In the genomic region with DNA sequence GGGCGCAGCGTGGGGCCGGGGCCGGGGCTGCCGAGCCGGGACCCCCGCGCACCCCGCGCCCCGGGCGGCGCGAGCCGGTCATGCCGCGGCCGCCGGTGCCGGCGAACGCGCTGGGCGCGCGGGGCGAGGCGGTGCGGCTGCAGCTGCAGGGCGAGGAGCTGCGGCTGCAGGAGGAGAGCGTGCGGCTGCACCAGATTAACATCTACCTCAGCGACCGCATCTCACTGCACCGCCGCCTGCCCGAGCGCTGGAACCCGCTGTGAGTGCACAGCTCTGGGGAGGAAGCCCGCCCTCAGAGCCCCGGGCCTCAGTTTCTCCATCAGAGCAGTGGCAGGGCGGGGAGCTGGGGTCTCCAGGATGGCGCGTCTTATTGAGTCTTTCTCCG, we compare ENCODE assay signal across 8 cellular contexts. TPM values are rescaled to one million over a fixed set of nuclear protein-coding genes. Genes with fewer than 3 reads are reported as not detected.
A peak's percentile ranks its signal among the peaks of the same experiment; 100 is the strongest.
DNase-seq lines count a peak whose midpoint lies in the region; ATAC-seq, FAIRE-seq and TF ChIP-seq lines count a peak whose summit lies in the region.

No MANE protein-coding gene starts in this region.

- H3K4me1 Mint-ChIP-seq in natural killer cell treated with Interleukin-12 subunit alpha and Interleukin-12 subunit beta and Interleukin-15 and Interleukin-18, amount 100 ng/mL, for 72 hours (ENCODE audit: low read depth in 2 of 2), result peaks cover 26 to 28% of the 10 kb centered on the region in 2 donors

- H2BK12ac ChIP-seq in H1 (ENCODE audit: low read depth, low read length), result no peak overlapping the region

- no peak overlapping the region for H4K91ac ChIP-seq in H1 (replicated peaks; ENCODE audit: insufficient read length, low read length)

- 1% methylated on average over 27 of the region's 46 CpGs; no CpG with 5 or more reads in 1 of the 2 experiments for WGBS in H1 (ENCODE audit: extremely low coverage in 1 of 2, insufficient coverage in 1 of 2, insufficient read length in 1 of 2, insufficient replicate concordance in 2 of 2, low coverage in 1 of 2, low lambda C conversion rate in 2 of 2, missing lambda C conversion rate in 1 of 2), 2 experiments

- no peak overlapping the region for H3K27ac Mint-ChIP-seq in natural killer cell treated with Interleukin-12 subunit alpha and Interleukin-12 subunit beta and Interleukin-15 and Interleukin-18, amount 100 ng/mL, for 72 hours

- H3K27ac ChIP-seq in BLaER1 (peak overlapping the region; percentile 66), SJCRH30 (no peak overlapping the region), H1 (ENCODE audit: low read depth, low read length) (no peak overlapping the region)

- no peak overlapping the region for H3K4ac ChIP-seq in H1 (replicated peaks; ENCODE audit: insufficient read length, low read depth, low read length)

- POLR2A ChIA-PET in H1 (lab: Charles Lee; ENCODE audit: partially characterized antibody), result interaction anchor here (0.7 to 1.2 kb wide), 2 partner anchors 16 to 36 kb away, joined by 4 read pairs; no protein-coding TSS in a partner anchor

- DNase-seq in SJCRH30 (no peak), H1 (ENCODE audit: low read depth in 1 of 2, low spot score in 2 of 2) (no peak), NCI-H2107 (lab: John Stamatoyannopoulos, UW) (no peak), NOMO-1 treated with DMSO at 0.1 percent for 48 hours (lab: John Stamatoyannopoulos, UW; ENCODE audit: unreplicated experiment) (no peak), activated gamma-delta T cell (lab: John Stamatoyannopoulos, UW) (no peak)
- no peak for DNase-seq in natural killer cell treated with Interleukin-12 subunit alpha and Interleukin-12 subunit beta and Interleukin-15 and Interleukin-18, amount 100 ng/mL, for 72 hours (ENCODE audit: low spot score)

- no peaks in the 10 kb centered on the region for H3K36me3 ChIP-seq in BLaER1
- no peaks in the 10 kb centered on the region for H3K36me3 ChIP-seq in SJCRH30
- no peaks in the 10 kb centered on the region for H3K36me3 ChIP-seq in H1 (ENCODE audit: control insufficient read depth in 2 of 4, insufficient read depth in 4 of 4, low read length in 3 of 4)

- H2AK5ac ChIP-seq in H1 (ENCODE audit: low read depth, low read length), result no peak overlapping the region

- peak; percentile 25 for ATAC-seq in GM21515 (IDR thresholded peaks at IDR 0.05; ENCODE audit: unreplicated experiment)
- ATAC-seq in natural killer cell treated with Interleukin-12 subunit alpha and Interleukin-12 subunit beta and Interleukin-15 and Interleukin-18, amount 100 ng/mL, for 72 hours, result peak; percentile 63 to 75

- no peak overlapping the region for H2BK5ac ChIP-seq in H1 (ENCODE audit: low read depth, low read length)

- H3K4me3 ChIP-seq in BLaER1, result peak overlapping the region; percentile 84
- peak overlapping the region; percentile 46 for H3K4me3 ChIP-seq in SJCRH30
- peak overlapping the region; percentile 38 to 67 (median 59) for H3K4me3 ChIP-seq in H1 (ENCODE audit: extremely low read depth in 1 of 4, insufficient read depth in 2 of 4, low read depth in 3 of 4, low read length in 4 of 4)

- peak overlapping the region; percentile 78 for H3K4me3 Mint-ChIP-seq in natural killer cell treated with Interleukin-12 subunit alpha and Interleukin-12 subunit beta and Interleukin-15 and Interleukin-18, amount 100 ng/mL, for 72 hours

- no peaks in the 10 kb centered on the region for H3K79me1 ChIP-seq in H1 (ENCODE audit: low read depth, low read length)

- TF ChIP-seq RAD21 in H1 (IDR thresholded peaks at IDR 0.05 in 1 of 2, conservative IDR thresholded peaks at IDR 0.05 in 1 of 2; ENCODE audit: low read depth in 2 of 2, low read length in 2 of 2), result no peak

- peaks cover 10 to 31% of the 10 kb centered on the region in 2 donors for H3K27me3 Mint-ChIP-seq in natural killer cell treated with Interleukin-12 subunit alpha and Interleukin-12 subunit beta and Interleukin-15 and Interleukin-18, amount 100 ng/mL, for 72 hours

- no peak overlapping the region for H2AFZ ChIP-seq in H1 (ENCODE audit: low read length)

- H4K5ac ChIP-seq in H1 (ENCODE audit: insufficient read length, low read depth, low read length), result no peak overlapping the region

- H3K56ac ChIP-seq in H1 (replicated peaks; ENCODE audit: insufficient read length, low read depth, low read length), result no peak overlapping the region

- H4K20me1 ChIP-seq in BLaER1, result peaks cover 5% of the 10 kb centered on the region; the same call in 1 of the 2 replicates
- no peaks in the 10 kb centered on the region for H4K20me1 ChIP-seq in H1 (replicated peaks in 1 of 2; ENCODE audit: control insufficient read depth in 1 of 2, insufficient read depth in 2 of 2, low read length in 2 of 2)

- no peak for TF ChIP-seq EP300 in H1 (IDR thresholded peaks at IDR 0.05; ENCODE audit: borderline replicate concordance in 1 of 2, low read depth in 2 of 2, low read length in 2 of 2)

- no peak overlapping the region for H4K8ac ChIP-seq in H1 (ENCODE audit: extremely low read depth, insufficient read depth, low read length)

- TF ChIP-seq CTCF in H1 (IDR thresholded peaks at IDR 0.05; ENCODE audit: control extremely low read depth in 1 of 3, insufficient read depth in 1 of 3, low read depth in 1 of 3, low read length in 3 of 3), result no peak

- no peak overlapping the region for H2BK15ac ChIP-seq in H1 (ENCODE audit: low read length)

- H3K4me2 ChIP-seq in BLaER1, result peak overlapping the region; percentile 95
- H3K4me2 ChIP-seq in H1 (ENCODE audit: insufficient read depth in 1 of 2, low read depth in 2 of 2, low read length in 2 of 2), result peak overlapping the region; percentile 66 to 78

- H3K18ac ChIP-seq in H1 (ENCODE audit: extremely low read depth, low read length), result 0 out of 2 replicates have a peak overlapping the region, but pooled peaks have one; percentile 64

- H3K23me2 ChIP-seq in H1 (ENCODE audit: low read depth, low read length), result peaks cover 7% of the 10 kb centered on the region; the same call in 1 of the 2 replicates

- peaks cover 7% of the 10 kb centered on the region; the same call in 1 of the 2 replicates for H3K9me3 ChIP-seq in BLaER1
- no peaks in the 10 kb centered on the region for H3K9me3 ChIP-seq in SJCRH30 (replicated peaks)
- no peaks in the 10 kb centered on the region for H3K9me3 ChIP-seq in H1 (ENCODE audit: insufficient read depth in 2 of 2, low read depth in 1 of 2, low read length in 1 of 2)

- CTCF ChIA-PET in H1 (lab: Charles Lee; ENCODE audit: partially characterized antibody), result interaction anchor here (0.7 to 5.6 kb wide), 7 partner anchors 16 to 193 kb away, joined by 3 to 28 read pairs (median 3); no protein-coding TSS in a partner anchor

- H3K36me3 Mint-ChIP-seq in natural killer cell treated with Interleukin-12 subunit alpha and Interleukin-12 subunit beta and Interleukin-15 and Interleukin-18, amount 100 ng/mL, for 72 hours, result peaks cover under 1% of the 10 kb centered on the region

- no peak overlapping the region for H2BK20ac ChIP-seq in H1 (ENCODE audit: low read length)

- H3K14ac ChIP-seq in H1 (ENCODE audit: insufficient read length), result no peak overlapping the region

- H3K27me3 ChIP-seq in BLaER1 (peaks cover 10% of the 10 kb centered on the region), SJCRH30 (peaks cover 7% of the 10 kb centered on the region), H1 (replicated peaks in 1 of 4; ENCODE audit: control insufficient read depth in 3 of 4, extremely low read depth in 1 of 4, insufficient read depth in 3 of 4, low read length in 3 of 4) (peaks cover 0 to 5% (median 2%) of the 10 kb centered on the region in 4 experiments; a peak in 2 of 7 replicates)

- no peak for TF ChIP-seq POLR2A in H1 (IDR thresholded peaks at IDR 0.05; ENCODE audit: control extremely low read depth in 1 of 2, low read depth in 2 of 2, low read length in 2 of 2)

- H3K79me2 ChIP-seq in H1 (ENCODE audit: control insufficient read depth in 1 of 2, insufficient read depth in 2 of 2, low read length in 2 of 2), result no peaks in the 10 kb centered on the region

- H3K9ac ChIP-seq in BLaER1 (peak overlapping the region; percentile 70), H1 (replicated peaks in 1 of 4; ENCODE audit: extremely low read depth in 1 of 4, low read depth in 3 of 4, low read length in 3 of 4) (peak overlapping the region in 2 of 4 experiments; percentile 16 to 71; a peak in 2 of 7 replicates)

- no peak overlapping the region for H3K23ac ChIP-seq in H1 (ENCODE audit: insufficient read length)

- H3K4me1 ChIP-seq in BLaER1 (peaks cover 20% of the 10 kb centered on the region), SJCRH30 (peaks cover 16% of the 10 kb centered on the region), H1 (replicated peaks in 1 of 4; ENCODE audit: control insufficient read depth in 3 of 4, insufficient read depth in 4 of 4, low read length in 3 of 4) (peaks cover 5 to 22% (median 14%) of the 10 kb centered on the region in 4 experiments)

- H3K9me3 Mint-ChIP-seq in natural killer cell treated with Interleukin-12 subunit alpha and Interleukin-12 subunit beta and Interleukin-15 and Interleukin-18, amount 100 ng/mL, for 72 hours, result no peaks in the 10 kb centered on the region

- no peak for FAIRE-seq in H1 (lab: Jason Lieb, UNC)

- H2BK120ac ChIP-seq in H1 (replicated peaks; ENCODE audit: low read depth, low read length), result no peak overlapping the region

RNA-seq across cellular contexts. Expression of gene GALNT12, which starts 0.3 kb away (rescaled TPM):
- 2.2 and 2.7 TPM in 2 replicates for total RNA-seq in SJCRH30 (2014; rRNA removed; shearing (Covaris generic))
- total RNA-seq in H1 (2021; fragmentation: NEBNext Ultra II Directional; extraction: Animal tissue kit (Norgen Biotek cat#: 25700)), result 17.5 and 19.6 TPM in 2 replicates
- polyA plus RNA-seq in H1 (2011; rRNA removed), result 16.2 and 21.2 TPM in 2 replicates
- polyA plus RNA-seq in H1 (2011; cell fraction: cytosol; rRNA removed), result 22.4 TPM
- polyA plus RNA-seq in H1 (2011; cell fraction: nucleus; rRNA removed), result 25.6 TPM
- polyA plus RNA-seq in H1 (2012, experiment 1 of 2), result 18.9 to 21.9 TPM (median 20.5 TPM) in 4 replicates
- polyA plus RNA-seq in H1 (2012, experiment 2 of 2), result 4.9 TPM
- polyA plus RNA-seq in H1 (2013, experiment 1 of 2), result 19.4 TPM
- polyA plus RNA-seq in H1 (2013, experiment 2 of 2), result 20.2 TPM
- polyA minus RNA-seq in H1 (2011; rRNA and poly(A)+ RNA removed), result 14.6 and 21.0 TPM in 2 replicates
- 12.3 TPM for polyA minus RNA-seq in H1 (2011; cell fraction: cytosol; rRNA and poly(A)+ RNA removed)
- polyA minus RNA-seq in H1 (2011; cell fraction: nucleus; rRNA and poly(A)+ RNA removed), result 10.6 TPM
- 1 to 10 TPM; 1.8 to 4.1 TPM for total RNA-seq in natural killer cell treated with Interleukin-12 subunit alpha and Interleukin-12 subunit beta and Interleukin-15 and Interleukin-18, amount 100 ng/mL, for 72 hours

RNA-seq across cellular contexts. Expression of gene ANKS6, which starts 11.4 kb away (rescaled TPM):
- 29.2 and 32.0 TPM in 2 replicates for total RNA-seq in SJCRH30 (2014; rRNA removed; shearing (Covaris generic))
- 56.3 and 61.2 TPM in 2 replicates for total RNA-seq in H1 (2021; fragmentation: NEBNext Ultra II Directional; extraction: Animal tissue kit (Norgen Biotek cat#: 25700))
- 34.1 and 50.9 TPM in 2 replicates for polyA plus RNA-seq in H1 (2011; rRNA removed)
- polyA plus RNA-seq in H1 (2011; cell fraction: cytosol; rRNA removed), result 47.0 TPM
- 79.5 TPM for polyA plus RNA-seq in H1 (2011; cell fraction: nucleus; rRNA removed)
- 44.2 to 49.3 TPM (median 45.6 TPM) in 4 replicates for polyA plus RNA-seq in H1 (2012, experiment 1 of 2)
- polyA plus RNA-seq in H1 (2012, experiment 2 of 2), result 50.8 TPM
- polyA plus RNA-seq in H1 (2013, experiment 1 of 2), result 48.4 TPM
- 49.8 TPM for polyA plus RNA-seq in H1 (2013, experiment 2 of 2)
- 36.8 and 37.5 TPM in 2 replicates for polyA minus RNA-seq in H1 (2011; rRNA and poly(A)+ RNA removed)
- polyA minus RNA-seq in H1 (2011; cell fraction: cytosol; rRNA and poly(A)+ RNA removed), result 30.2 TPM
- polyA minus RNA-seq in H1 (2011; cell fraction: nucleus; rRNA and poly(A)+ RNA removed), result 44.6 TPM
- total RNA-seq in natural killer cell treated with Interleukin-12 subunit alpha and Interleukin-12 subunit beta and Interleukin-15 and Interleukin-18, amount 100 ng/mL, for 72 hours, result 10 to 100 TPM in 1 of 2 donors, 1 to 10 TPM in 1; 7.0 to 18.5 TPM
